19 cellular contexts compared by ENCODE assay signal in the genomic region with DNA sequence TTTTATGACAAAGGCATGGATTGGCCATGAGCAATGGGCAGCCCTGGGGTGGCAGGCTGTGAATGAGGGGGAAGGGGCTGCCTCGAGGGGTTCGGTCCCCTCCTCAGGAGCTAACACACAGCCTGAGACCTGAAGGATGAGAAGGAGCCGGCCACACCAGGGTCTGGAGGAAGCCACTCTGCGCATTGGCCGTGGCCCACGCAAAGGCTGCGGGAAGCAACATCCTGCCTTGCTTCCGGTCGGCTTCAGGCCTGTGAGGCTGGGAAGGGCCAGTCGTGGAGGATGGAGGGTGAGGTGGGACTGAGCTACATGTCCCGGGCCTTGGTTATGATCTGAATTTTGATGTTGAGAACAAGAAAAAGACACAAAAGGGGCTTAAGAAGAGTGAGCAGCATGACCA. TPM values are rescaled to one million over a fixed set of nuclear protein-coding genes. Genes with fewer than 3 reads are reported as not detected.
DNase-seq lines count a peak whose midpoint lies in the region; FAIRE-seq and TF ChIP-seq lines count a peak whose summit lies in the region.
"Had no signal": no experiment of that assay in that cellular context is flagged by ENCODE, and none has a peak within 500 bp of the region (broad histone marks: within the 10 kb centered on the region; RNA-seq: fewer than 3 reads in every experiment).

No MANE protein-coding gene starts in this region.

- no peak overlapping the region for H3K4me3 ChIP-seq in small intestine (ENCODE audit: low read depth in 1 of 2, low read length in 2 of 2)
- no peak overlapping the region for H3K4me3 ChIP-seq in brain microvascular endothelial cell (ENCODE audit: low read depth, low read length)
- H3K4me3 ChIP-seq: GM23338, left lung, neural progenitor cell, SK-N-MC, tibial artery had no signal

- H3K36me3 ChIP-seq in small intestine (ENCODE audit: control insufficient read depth in 2 of 2, insufficient read depth in 2 of 2, low read length in 2 of 2), result no peaks in the 10 kb centered on the region
- no peaks in the 10 kb centered on the region for H3K36me3 ChIP-seq in brain microvascular endothelial cell (replicated peaks)
- H3K36me3 ChIP-seq: left lung, neural progenitor cell, tibial artery had no signal

- H3K4me1 ChIP-seq in small intestine (ENCODE audit: control insufficient read depth in 2 of 2, insufficient read depth in 1 of 2, low read depth in 1 of 2, low read length in 1 of 2), result peaks cover 0 to 9% of the 10 kb centered on the region in 2 donors
- H3K4me1 ChIP-seq: neural progenitor cell had no signal

- H3K27ac Mint-ChIP-seq in activated naive CD8-positive, alpha-beta T cell treated with anti-CD3 and anti-CD28 coated beads for 36 hours, result peak overlapping the region; percentile 79
- H3K27ac Mint-ChIP-seq: B cell, GM23338, neural progenitor cell had no signal

- H3K27ac ChIP-seq in small intestine (ENCODE audit: low read depth in 1 of 2, low read length in 1 of 2), result peak overlapping the region; percentile 42 to 50
- H3K27ac ChIP-seq in brain microvascular endothelial cell, result no peak overlapping the region
- H3K27ac ChIP-seq: left lung, neural progenitor cell, SK-N-MC, tibial artery had no signal

- H3K27me3 Mint-ChIP-seq in activated naive CD8-positive, alpha-beta T cell treated with anti-CD3 and anti-CD28 coated beads for 36 hours, result no peaks in the 10 kb centered on the region
- H3K27me3 Mint-ChIP-seq: B cell had no signal

- TF ChIP-seq CTCF in brain microvascular endothelial cell (IDR thresholded peaks at IDR 0.05; ENCODE audit: low read depth, low read length, missing control alignments), result no peak

- no peaks in the 10 kb centered on the region for H3K27me3 ChIP-seq in small intestine (ENCODE audit: control insufficient read depth in 2 of 2, insufficient read depth in 2 of 2, low read length in 2 of 2)
- H3K27me3 ChIP-seq in brain microvascular endothelial cell (replicated peaks), result no peaks in the 10 kb centered on the region
- H3K27me3 ChIP-seq: left lung, neural progenitor cell, tibial artery had no signal

- peaks cover 32% of the 10 kb centered on the region for H3K36me3 Mint-ChIP-seq in activated naive CD8-positive, alpha-beta T cell treated with anti-CD3 and anti-CD28 coated beads for 36 hours
- H3K36me3 Mint-ChIP-seq: neural progenitor cell had no signal

- 70 to 86% (median 77%) methylated on average over 11 of the region's 11 CpGs for WGBS in small intestine, 3 donors

- in situ Hi-C loops in brain microvascular endothelial cell (cut with HindIII; ENCODE audit: low pct_ligation_motif_present, low sequenced_read_pairs), result no loop called here

- no peaks in the 10 kb centered on the region for H3K9me3 Mint-ChIP-seq in activated naive CD8-positive, alpha-beta T cell treated with anti-CD3 and anti-CD28 coated beads for 36 hours
- H3K9me3 Mint-ChIP-seq: GM23338, neural progenitor cell had no signal

- no peak overlapping the region for H3K4me3 Mint-ChIP-seq in activated naive CD8-positive, alpha-beta T cell treated with anti-CD3 and anti-CD28 coated beads for 36 hours
- H3K4me3 Mint-ChIP-seq: B cell, GM23338, neural progenitor cell had no signal

- FAIRE-seq in small intestine (lab: Jason Lieb, UNC), result no peak

- H3K9me3 ChIP-seq in small intestine (ENCODE audit: control insufficient read depth, low read depth), result no peaks in the 10 kb centered on the region
- H3K9me3 ChIP-seq: left lung, tibial artery had no signal

- DNase-seq in activated CD4-positive, alpha-beta T cell treated with anti-CD3 and anti-CD28 coated beads for 48 hours, result peak; percentile 37
- no peak for DNase-seq in activated CD4-positive, alpha-beta T cell treated with anti-CD3 and anti-CD28 coated beads, Interleukin-2, amount 50 U/mL, for 4 hours
- peak; percentile 45 for DNase-seq in activated naive CD8-positive, alpha-beta T cell treated with anti-CD3 and anti-CD28 coated beads for 36 hours
- DNase-seq in small intestine (no peak), brain microvascular endothelial cell (no peak), inferior parietal cortex (ENCODE audit: extremely low spot score) (no peak), NCI-H748 (lab: John Stamatoyannopoulos, UW; ENCODE audit: unreplicated experiment) (no peak)
- DNase-seq: 8988T; activated CD4-positive, CD25-positive, alpha-beta regulatory T cell treated with anti-CD3 and anti-CD28 coated beads, Interleukin-2, amount 50 U/mL, for 72 hours; effector memory CD4-positive, alpha-beta T cell; KBM-7; left lung; midbrain; tibial artery had no signal

- H3K4me1 Mint-ChIP-seq in activated naive CD8-positive, alpha-beta T cell treated with anti-CD3 and anti-CD28 coated beads for 36 hours, result peaks cover 73% of the 10 kb centered on the region

TF ChIP-seq in PFSK-1, 5 proteins besides CTCF, POLR2A, EP300 and RAD21:
- TF ChIP-seq SIN3A (IDR thresholded peaks at IDR 0.05; ENCODE audit: borderline replicate concordance, insufficient read depth, low read length), result no peak
- TF ChIP-seq TAF1 (IDR thresholded peaks at IDR 0.05; ENCODE audit: borderline replicate concordance, insufficient read depth, low read length), result no peak
- TF ChIP-seq, protein P1, sequence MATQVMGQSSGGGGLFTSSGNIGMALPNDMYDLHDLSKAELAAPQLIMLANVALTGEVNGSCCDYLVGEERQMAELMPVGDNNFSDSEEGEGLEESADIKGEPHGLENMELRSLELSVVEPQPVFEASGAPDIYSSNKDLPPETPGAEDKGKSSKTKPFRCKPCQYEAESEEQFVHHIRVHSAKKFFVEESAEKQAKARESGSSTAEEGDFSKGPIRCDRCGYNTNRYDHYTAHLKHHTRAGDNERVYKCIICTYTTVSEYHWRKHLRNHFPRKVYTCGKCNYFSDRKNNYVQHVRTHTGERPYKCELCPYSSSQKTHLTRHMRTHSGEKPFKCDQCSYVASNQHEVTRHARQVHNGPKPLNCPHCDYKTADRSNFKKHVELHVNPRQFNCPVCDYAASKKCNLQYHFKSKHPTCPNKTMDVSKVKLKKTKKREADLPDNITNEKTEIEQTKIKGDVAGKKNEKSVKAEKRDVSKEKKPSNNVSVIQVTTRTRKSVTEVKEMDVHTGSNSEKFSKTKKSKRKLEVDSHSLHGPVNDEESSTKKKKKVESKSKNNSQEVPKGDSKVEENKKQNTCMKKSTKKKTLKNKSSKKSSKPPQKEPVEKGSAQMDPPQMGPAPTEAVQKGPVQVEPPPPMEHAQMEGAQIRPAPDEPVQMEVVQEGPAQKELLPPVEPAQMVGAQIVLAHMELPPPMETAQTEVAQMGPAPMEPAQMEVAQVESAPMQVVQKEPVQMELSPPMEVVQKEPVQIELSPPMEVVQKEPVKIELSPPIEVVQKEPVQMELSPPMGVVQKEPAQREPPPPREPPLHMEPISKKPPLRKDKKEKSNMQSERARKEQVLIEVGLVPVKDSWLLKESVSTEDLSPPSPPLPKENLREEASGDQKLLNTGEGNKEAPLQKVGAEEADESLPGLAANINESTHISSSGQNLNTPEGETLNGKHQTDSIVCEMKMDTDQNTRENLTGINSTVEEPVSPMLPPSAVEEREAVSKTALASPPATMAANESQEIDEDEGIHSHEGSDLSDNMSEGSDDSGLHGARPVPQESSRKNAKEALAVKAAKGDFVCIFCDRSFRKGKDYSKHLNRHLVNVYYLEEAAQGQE (IDR thresholded peaks at IDR 0.05; ENCODE audit: insufficient read depth in 1 of 2, low read depth in 2 of 2, low read length in 2 of 2), result no peak
- TF ChIP-seq FOXP2 (optimal IDR thresholded peaks at IDR 0.05; ENCODE audit: borderline replicate concordance, extremely low read depth, extremely low read length, insufficient read depth), result peak; percentile 72
- TF ChIP-seq POLR2AphosphoS5 (IDR thresholded peaks at IDR 0.05; ENCODE audit: low read depth, low read length), result no peak

RNA-seq across cellular contexts. Expression of a gene that starts 49.4 kb away (rescaled TPM):
- polyA plus RNA-seq in PFSK-1 (2012; ENCODE audit: insufficient read length, low read depth), result 24.5 TPM
- total RNA-seq in activated naive CD8-positive, alpha-beta T cell treated with anti-CD3 and anti-CD28 coated beads for 36 hours, result 100 to 1,000 TPM; 273 to 294 TPM
- 10 to 100 TPM in 2 of 3 donors, 1 to 10 TPM in 1; 9.6 to 77.8 (median 25.4) TPM for polyA plus RNA-seq in small intestine

Comparison
In these comparisons a context has a peak if more than half of its experiments do, and no peak if none do; other contexts are left out.
1. DNase-seq: peak in activated CD4-positive, alpha-beta T cell treated with anti-CD3 and anti-CD28 coated beads for 48 hours (single experiment) and activated naive CD8-positive, alpha-beta T cell treated with anti-CD3 and anti-CD28 coated beads for 36 hours (single experiment); none in activated CD4-positive, alpha-beta T cell treated with anti-CD3 and anti-CD28 coated beads, Interleukin-2, amount 50 U/mL, for 4 hours (0 of 2), small intestine (single experiment), brain microvascular endothelial cell (single experiment), inferior parietal cortex (single experiment) and NCI-H748 (single experiment).